In genomic region chr3:71392277-71392676, GRCh38 we compare ENCODE assay signal across 8 cellular contexts.
DNase-seq lines count a peak whose midpoint lies in the region; ATAC-seq and TF ChIP-seq lines count a peak whose summit lies in the region.

No MANE protein-coding gene starts in this region.

- no peaks in the 10 kb centered on the region for H4K20me1 ChIP-seq in SU-DHL-6 (ENCODE audit: low read depth, low read length)

- peak overlapping the region; percentile 100 for H3K27ac Mint-ChIP-seq in CD4-positive, alpha-beta T cell
- no peak overlapping the region for H3K27ac Mint-ChIP-seq in endothelial cell (ENCODE audit: unreplicated experiment)

- TF ChIP-seq CTCF in CD4-positive, alpha-beta T cell (IDR thresholded peaks at IDR 0.05): no peak
- TF ChIP-seq CTCF in SU-DHL-6 (IDR thresholded peaks at IDR 0.05; ENCODE audit: insufficient read depth, low read length, poor library complexity, severe bottlenecking) (no peak), endothelial cell (IDR thresholded peaks at IDR 0.05; ENCODE audit: unreplicated experiment) (no peak)

- no peaks in the 10 kb centered on the region for H3K9me3 ChIP-seq in CD4-positive, alpha-beta T cell (ENCODE audit: control insufficient read depth, low read length)
- H3K9me3 ChIP-seq in SU-DHL-6 (ENCODE audit: insufficient read depth, low read length): no peaks in the 10 kb centered on the region

- peaks cover 22% of the 10 kb centered on the region for H3K36me3 Mint-ChIP-seq in CD4-positive, alpha-beta T cell (ENCODE audit: low read depth)
- no peaks in the 10 kb centered on the region for H3K36me3 Mint-ChIP-seq in endothelial cell (ENCODE audit: low read depth, unreplicated experiment)

- peak overlapping the region; percentile 67 for H3K4me2 ChIP-seq in SU-DHL-6 (ENCODE audit: low read depth, low read length, poor library complexity, severe bottlenecking)

- H3K27me3 Mint-ChIP-seq in CD4-positive, alpha-beta T cell: no peaks in the 10 kb centered on the region
- peaks cover 4% of the 10 kb centered on the region for H3K27me3 Mint-ChIP-seq in endothelial cell (ENCODE audit: unreplicated experiment)

- H3K4me1 Mint-ChIP-seq in CD4-positive, alpha-beta T cell (ENCODE audit: low read depth): peaks cover 82% of the 10 kb centered on the region
- H3K4me1 Mint-ChIP-seq in endothelial cell (ENCODE audit: unreplicated experiment): peaks cover 31% of the 10 kb centered on the region

- H3K79me2 ChIP-seq in SU-DHL-6 (ENCODE audit: insufficient read depth, low read length): no peaks in the 10 kb centered on the region

- H2AFZ ChIP-seq in SU-DHL-6 (ENCODE audit: low read depth, low read length, severe bottlenecking): no peak overlapping the region

- peak; percentile 32 for ATAC-seq in CD4-positive, alpha-beta T cell (ENCODE audit: poor library complexity)
- ATAC-seq in GM19395 (IDR thresholded peaks at IDR 0.05; ENCODE audit: unreplicated experiment) (peak; percentile 81), HG03097 (IDR thresholded peaks at IDR 0.05; ENCODE audit: low FRiP score, unreplicated experiment) (peak; percentile 58)

- H3K4me3 Mint-ChIP-seq in CD4-positive, alpha-beta T cell: peak overlapping the region; percentile 75
- no peak overlapping the region for H3K4me3 Mint-ChIP-seq in endothelial cell (ENCODE audit: unreplicated experiment)

- H3K9me3 Mint-ChIP-seq in CD4-positive, alpha-beta T cell: no peaks in the 10 kb centered on the region
- no peaks in the 10 kb centered on the region for H3K9me3 Mint-ChIP-seq in endothelial cell (ENCODE audit: unreplicated experiment)

- no peak for DNase-seq in CD4-positive, alpha-beta T cell
- DNase-seq in SW 1271 (lab: John Stamatoyannopoulos, UW) (no peak), erythroblast (lab: John Stamatoyannopoulos, UW) (no peak), endothelial cell (ENCODE audit: low spot score) (no peak)
- no peak for DNase-seq in stimulated activated CD4-positive, alpha-beta T cell treated with anti-CD3 and anti-CD28 coated beads, Interleukin-15, amount 100 ng/mL, for 24 hours

- CTCF ChIA-PET in CD4-positive, alpha-beta T cell (lab: Charles Lee): interaction anchor here (0.6 kb wide), 1 partner anchor 56 kb away, joined by 4 read pairs; no protein-coding TSS in a partner anchor

- H3K27ac ChIP-seq in CD4-positive, alpha-beta T cell (ENCODE audit: low read depth, low read length): peak overlapping the region; percentile 84
- H3K27ac ChIP-seq in SU-DHL-6 (ENCODE audit: low read depth, low read length): peak overlapping the region; percentile 86

- intact Hi-C loops in CD4-positive, alpha-beta T cell (cut with DNase I, micrococcal nuclease): loop anchor here in 1 of 2 experiments (5.0 kb wide), 1 partner anchor 40 kb away; no protein-coding TSS in a partner anchor

- peak overlapping the region; percentile 25 for H3K4me3 ChIP-seq in SU-DHL-6 (ENCODE audit: insufficient read depth, low read length, poor library complexity, severe bottlenecking)

- TF ChIP-seq POLR2A in erythroblast (IDR thresholded peaks at IDR 0.05; ENCODE audit: low read length): no peak

- no peaks in the 10 kb centered on the region for H3K36me3 ChIP-seq in SU-DHL-6 (ENCODE audit: low read length)

- no peaks in the 10 kb centered on the region for H3K27me3 ChIP-seq in CD4-positive, alpha-beta T cell (ENCODE audit: control insufficient read depth, insufficient read depth, low read length)
- no peaks in the 10 kb centered on the region for H3K27me3 ChIP-seq in SU-DHL-6 (ENCODE audit: low read length)

- POLR2A ChIA-PET in CD4-positive, alpha-beta T cell (lab: Charles Lee): interaction anchor here (0.7 to 1.4 kb wide), 3 partner anchors 36 to 51 kb away, joined by 3 to 4 read pairs (median 3); no protein-coding TSS in a partner anchor

- peak overlapping the region; percentile 36 for H3K9ac ChIP-seq in SU-DHL-6 (ENCODE audit: low read length)

- no peaks in the 10 kb centered on the region for H3K9me2 ChIP-seq in SU-DHL-6 (replicated peaks; ENCODE audit: insufficient read depth, low read length)

- peaks cover 18% of the 10 kb centered on the region for H3F3A ChIP-seq in SU-DHL-6 (ENCODE audit: insufficient read depth)
